17 cellular contexts compared by ENCODE assay signal in genomic region chr15:65278480-65278879, GRCh38. TPM values are rescaled to one million over a fixed set of nuclear protein-coding genes. Genes with fewer than 3 reads are reported as not detected.
DNase-seq lines count a peak whose midpoint lies in the region; ATAC-seq and TF ChIP-seq lines count a peak whose summit lies in the region.
"Had no signal": no experiment of that assay in that cellular context is flagged by ENCODE, and none has a peak within 500 bp of the region (broad histone marks: within the 10 kb centered on the region; RNA-seq: fewer than 3 reads in every experiment).

No MANE protein-coding gene starts in this region.

- no peaks in the 10 kb centered on the region for H3K9me3 Mint-ChIP-seq in CD4-positive, alpha-beta T cell
- H3K9me3 Mint-ChIP-seq in Caco-2 (ENCODE audit: unreplicated experiment) (no peaks in the 10 kb centered on the region), MCF 10A (ENCODE audit: unreplicated experiment) (no peaks in the 10 kb centered on the region)
- H3K9me3 Mint-ChIP-seq: GM23338 had no signal

- H3K4me3 ChIP-seq in Caco-2 (ENCODE audit: low read depth, low read length), result no peak overlapping the region
- no peak overlapping the region for H3K4me3 ChIP-seq in parathyroid adenoma (ENCODE audit: low read depth, low read length)
- H3K4me3 ChIP-seq: GM23338, PC-9 had no signal

- H3K27ac Mint-ChIP-seq in CD4-positive, alpha-beta T cell, result peak overlapping the region; percentile 62
- H3K27ac Mint-ChIP-seq in Caco-2 (ENCODE audit: unreplicated experiment), result peak overlapping the region; percentile 48
- no peak overlapping the region for H3K27ac Mint-ChIP-seq in MCF 10A (ENCODE audit: low read depth, unreplicated experiment)
- H3K27ac Mint-ChIP-seq: GM23338 had no signal

- H3K4me2 ChIP-seq in parathyroid adenoma (ENCODE audit: low read length), result no peak overlapping the region
- H3K4me2 ChIP-seq: GM23338, PC-9 had no signal

- H3K4me1 ChIP-seq in Caco-2 (peaks cover 48% of the 10 kb centered on the region), parathyroid adenoma (peaks cover 6% of the 10 kb centered on the region), foreskin keratinocyte (no peaks in the 10 kb centered on the region)

- H3K27me3 ChIP-seq in CD4-positive, alpha-beta T cell (ENCODE audit: control insufficient read depth, insufficient read depth, low read length), result no peaks in the 10 kb centered on the region
- H3K27me3 ChIP-seq in Caco-2 (replicated peaks; ENCODE audit: control insufficient read depth, insufficient read depth, low read length) (no peaks in the 10 kb centered on the region), parathyroid adenoma (ENCODE audit: control insufficient read depth, insufficient read depth, low read length) (no peaks in the 10 kb centered on the region), foreskin keratinocyte (no peaks in the 10 kb centered on the region)

- H3K9ac ChIP-seq in parathyroid adenoma, result no peak overlapping the region

- ATAC-seq in CD4-positive, alpha-beta T cell (ENCODE audit: poor library complexity), result no peak
- ATAC-seq in left colon, result peak; percentile 84
- no peak for ATAC-seq in HG03025 (IDR thresholded peaks at IDR 0.05; ENCODE audit: low FRiP score, unreplicated experiment)
- no peak for ATAC-seq in foreskin keratinocyte
- ATAC-seq: GM23338, HCT116 had no signal

- peaks cover 3% of the 10 kb centered on the region for H3K79me2 ChIP-seq in parathyroid adenoma

- no peaks in the 10 kb centered on the region for H3K27me3 Mint-ChIP-seq in CD4-positive, alpha-beta T cell
- H3K27me3 Mint-ChIP-seq in Caco-2 (ENCODE audit: insufficient read depth, unreplicated experiment) (no peaks in the 10 kb centered on the region), MCF 10A (ENCODE audit: insufficient read depth, unreplicated experiment) (no peaks in the 10 kb centered on the region)

- no peak overlapping the region for H2AFZ ChIP-seq in parathyroid adenoma
- H2AFZ ChIP-seq: GM23338, PC-9 had no signal

- peaks cover 73% of the 10 kb centered on the region for H3K4me1 Mint-ChIP-seq in CD4-positive, alpha-beta T cell (ENCODE audit: low read depth)
- H3K4me1 Mint-ChIP-seq in Caco-2 (ENCODE audit: low read depth, unreplicated experiment) (peaks cover 46% of the 10 kb centered on the region), MCF 10A (ENCODE audit: insufficient read depth, unreplicated experiment) (no peaks in the 10 kb centered on the region)
- H3K4me1 Mint-ChIP-seq: GM23338 had no signal

- CTCF ChIA-PET in CD4-positive, alpha-beta T cell (lab: Charles Lee), result interaction anchor here (1.6 to 1.9 kb wide), 2 partner anchors 8 to 19 kb away, joined by 5 to 8 read pairs; partner anchors contain the start of gene PARP16
- CTCF ChIA-PET in Caco-2 (lab: Charles Lee), result interaction anchor here (0.8 to 1.7 kb wide), 4 partner anchors 9 to 93 kb away, joined by 4 to 17 read pairs (median 6); partner anchors contain the start of genes CLPX and PARP16
- CTCF ChIA-PET in MCF 10A (lab: Yijun Ruan, JAX), result interaction anchor here (1.0 to 1.2 kb wide), 3 partner anchors 8 to 92 kb away, joined by 4 to 5 read pairs (median 4); partner anchors contain the start of gene PARP16

- H3K4me3 Mint-ChIP-seq in CD4-positive, alpha-beta T cell, result peak overlapping the region; percentile 62
- H3K4me3 Mint-ChIP-seq in Caco-2 (ENCODE audit: unreplicated experiment) (no peak overlapping the region), MCF 10A (ENCODE audit: unreplicated experiment) (no peak overlapping the region)
- H3K4me3 Mint-ChIP-seq: GM23338 had no signal

- no peak for DNase-seq in CD4-positive, alpha-beta T cell
- DNase-seq in Caco-2 (peak in 1 of 2 experiments; percentile 57), left colon (no peak), MCF 10A (ENCODE audit: unreplicated experiment) (no peak), foreskin keratinocyte (no peak)
- DNase-seq in stimulated activated CD4-positive, alpha-beta T cell treated with anti-CD3 and anti-CD28 coated beads, Interleukin-2, amount 100 ng/mL, for 24 hours, result no peak
- DNase-seq: EL, NCI-H1436 treated with DMSO at 0.1 percent for 48 hours, NCI-H2029 treated with DMSO at 0.1 percent for 48 hours, NCI-H2171 treated with DMSO at 0.1 percent for 48 hours, NCI-H510A, PC-9 had no signal

- peak overlapping the region; percentile 17 for H3K27ac ChIP-seq in CD4-positive, alpha-beta T cell (ENCODE audit: low read depth, low read length)
- H3K27ac ChIP-seq in parathyroid adenoma (peak overlapping the region; percentile 47), foreskin keratinocyte (no peak overlapping the region)
- H3K27ac ChIP-seq: C4-2B, PC-9 had no signal

- intact Hi-C loops in CD4-positive, alpha-beta T cell (cut with DNase I, micrococcal nuclease), result no loop called here
- intact Hi-C loops in Caco-2 (cut with micrococcal nuclease; ENCODE audit: unreplicated experiment), result loop anchor here (1.0 kb wide), 1 partner anchor 8 kb away; the partner anchor contains the start of gene PARP16
- intact Hi-C loops in left colon (cut with DNase I, micrococcal nuclease), result no loop called here
- intact Hi-C loops in MCF 10A (cut with micrococcal nuclease), result loop anchor here (10.0 kb wide), 1 partner anchor 544 kb away; no protein-coding TSS in a partner anchor

- BruUV-seq in Caco-2 (replicated peaks; lab: Mats Ljungman, UMichigan) (no TSS peak), MCF 10A (replicated peaks; lab: Mats Ljungman, UMichigan) (no TSS peak)

- POLR2A ChIA-PET in CD4-positive, alpha-beta T cell (lab: Charles Lee), result interaction anchor here (0.5 to 2.0 kb wide), 3 partner anchors 8 to 536 kb away, joined by 3 to 12 read pairs (median 4); partner anchors contain the start of genes PARP16 and RNU5B-1
- POLR2A ChIA-PET in Caco-2 (lab: Charles Lee), result interaction anchor here (0.6 to 1.3 kb wide), 3 partner anchors 26 to 93 kb away, joined by 3 to 6 read pairs (median 3); partner anchors contain the start of genes CLPX and RNU5B-1
- POLR2A ChIA-PET in MCF 10A (lab: Yijun Ruan, JAX), result interaction anchor here (0.6 to 1.9 kb wide), 5 partner anchors 8 to 1227 kb away, joined by 3 to 11 read pairs (median 3); partner anchors contain the start of genes PARP16 and ZWILCH

- H3K36me3 ChIP-seq in Caco-2 (ENCODE audit: control insufficient read depth, insufficient read depth, low read length), result no peaks in the 10 kb centered on the region
- no peaks in the 10 kb centered on the region for H3K36me3 ChIP-seq in parathyroid adenoma (ENCODE audit: control insufficient read depth, insufficient read depth, low read length)

- TF ChIP-seq CTCF in CD4-positive, alpha-beta T cell (IDR thresholded peaks at IDR 0.05), result no peak
- TF ChIP-seq CTCF in Caco-2 (IDR thresholded peaks at IDR 0.05; ENCODE audit: insufficient read depth in 1 of 2, low read depth in 1 of 2, low read length in 1 of 2, severe bottlenecking in 1 of 2, unreplicated experiment in 1 of 2) (no peak), parathyroid adenoma (IDR thresholded peaks at IDR 0.05) (no peak), MCF 10A (IDR thresholded peaks at IDR 0.05; ENCODE audit: unreplicated experiment) (no peak), foreskin keratinocyte (conservative IDR thresholded peaks at IDR 0.05) (no peak)

- no peaks in the 10 kb centered on the region for H3K9me3 ChIP-seq in CD4-positive, alpha-beta T cell (ENCODE audit: control insufficient read depth, low read length)
- H3K9me3 ChIP-seq in Caco-2 (peaks cover 3% of the 10 kb centered on the region; the same call in 1 of the 2 replicates), parathyroid adenoma (ENCODE audit: control insufficient read depth, low read length) (no peaks in the 10 kb centered on the region)

- H3K36me3 Mint-ChIP-seq in CD4-positive, alpha-beta T cell (ENCODE audit: low read depth), result peaks cover 39% of the 10 kb centered on the region
- peaks cover 5% of the 10 kb centered on the region for H3K36me3 Mint-ChIP-seq in Caco-2 (ENCODE audit: insufficient read depth, unreplicated experiment)
- no peaks in the 10 kb centered on the region for H3K36me3 Mint-ChIP-seq in MCF 10A (ENCODE audit: insufficient read depth, unreplicated experiment)

RNA-seq across cellular contexts. Expression of gene PARP16, which starts 8.2 kb away (rescaled TPM):
- 10 to 100 TPM; 11.3 to 12.9 TPM for total RNA-seq in CD4-positive, alpha-beta T cell
- total RNA-seq in Caco-2 (2022) (6.9 and 9.5 TPM in 2 replicates), left colon (1 to 10 TPM; 7.6 to 9.0 TPM), MCF 10A (2022) (5.9 and 6.1 TPM in 2 replicates), foreskin keratinocyte (3.6 and 4.4 TPM in 2 replicates)
- polyA plus RNA-seq in foreskin keratinocyte, result 3.1 and 3.2 TPM in 2 replicates

RNA-seq across cellular contexts. Expression of gene RNU5A-1, which starts 17.4 kb away (rescaled TPM):
- not detected for total RNA-seq in CD4-positive, alpha-beta T cell
- total RNA-seq in Caco-2 (2022), result not detected in 2 replicates
- total RNA-seq in left colon, result not detected
- total RNA-seq in MCF 10A (2022), result not detected in 2 replicates
- not detected in 2 replicates for total RNA-seq in foreskin keratinocyte
- not detected in 2 replicates for polyA plus RNA-seq in foreskin keratinocyte
- total RNA-seq: GM23338, PC-9 had no signal
- polyA plus RNA-seq: GM23338 had no signal

RNA-seq across cellular contexts. Expression of gene RNU5B-1, which starts 26.0 kb away (rescaled TPM):
- 10 to 100 TPM; 23.7 to 34.8 TPM for total RNA-seq in CD4-positive, alpha-beta T cell
- total RNA-seq in Caco-2 (2022) (not detected in 2 replicates), left colon (not detected), MCF 10A (2022) (not detected in 2 replicates), foreskin keratinocyte (not detected in 2 replicates)
- polyA plus RNA-seq in foreskin keratinocyte, result not detected in 2 replicates
- total RNA-seq: GM23338, PC-9 had no signal
- polyA plus RNA-seq: GM23338 had no signal

Comparison
In these comparisons a context has a peak if more than half of its experiments do, and no peak if none do; other contexts are left out.
1. intact Hi-C loops: an anchor here in Caco-2 (1.0 kb wide) and MCF 10A (10.0 kb wide); none called in CD4-positive, alpha-beta T cell and left colon.